28 cellular contexts compared by ENCODE assay signal in genomic region chr2:145547620-145548019, GRCh38.
"Had no signal": no experiment of that assay in that cellular context is flagged by ENCODE, and none has a peak within 500 bp of the region (broad histone marks: within the 10 kb centered on the region; RNA-seq: fewer than 3 reads in every experiment).

No MANE protein-coding gene starts in this region.

- H3K27me3 ChIP-seq: adrenal gland, breast epithelium, colonic mucosa, MG63, Peyer's patch, SJCRH30 had no signal

- H3K4me2 ChIP-seq: KMS-11 had no signal

- H3K27ac ChIP-seq: adrenal gland, breast epithelium, colonic mucosa, KMS-11, Peyer's patch, RWPE1, SJCRH30, WERI-Rb-1 had no signal

- H3K9me3 ChIP-seq: adrenal gland, breast epithelium, colonic mucosa, MG63, Peyer's patch had no signal

- H3K9ac ChIP-seq: KMS-11 had no signal

- ATAC-seq: activated CD8-positive, alpha-beta T cell treated with anti-CD3 and anti-CD28 coated beads for 36 hours; SK-N-SH treated with all-trans-retinoic acid at 6 μM for 48 hours had no signal

- H3K4me1 ChIP-seq: adrenal gland, breast epithelium, colonic mucosa, Peyer's patch had no signal

- DNase-seq: activated CD4-positive, alpha-beta T cell treated with anti-CD3 and anti-CD28 coated beads for 4 hours; activated CD8-positive, alpha-beta memory T cell treated with anti-CD3 and anti-CD28 coated beads, Interleukin-2, amount 50 U/mL, for 4 hours; activated CD8-positive, alpha-beta T cell treated with anti-CD3 and anti-CD28 coated beads for 36 hours; activated naive CD4-positive, alpha-beta T cell treated with anti-CD3 and anti-CD28 coated beads, Interleukin-2, amount 50 U/mL, for 16 hours; activated naive CD8-positive, alpha-beta T cell treated with anti-CD3 and anti-CD28 coated beads, Interleukin-2, amount 10 ng/mL, durations not matched to agents 7 days and 5 days; activated T-cell treated with anti-CD3 and anti-CD28 coated beads, Interleukin-2, amount 50 U/mL, for 1 hour; adrenal gland; aorta; caudate nucleus; colonic mucosa; MG63; NCI-H1105 treated with DMSO at 0.1 percent for 48 hours; NCI-H1436 treated with DMSO at 0.1 percent for 48 hours; NCI-H1930; NCI-H2107; NCI-H2171 treated with DMSO at 0.1 percent for 48 hours; NCI-H226; NCI-H69; NK-92 treated with Interleukin-12 subunit alpha and Interleukin-12 subunit beta, amount 100 ng/mL, for 24 hours; OCI-M1; Peyer's patch; Right ventricle myocardium superior; SJCRH30; WERI-Rb-1 had no signal

- H3K4me3 ChIP-seq: adrenal gland, breast epithelium, colonic mucosa, MG63, Peyer's patch, SJCRH30 had no signal

- H3K36me3 ChIP-seq: adrenal gland, breast epithelium, colonic mucosa, MG63, Peyer's patch, SJCRH30, WERI-Rb-1 had no signal
